Comparison of ENCODE assay signal across 34 cellular contexts in genomic region chr11:28951191-28951590, GRCh38.
"Had no signal": no experiment of that assay in that cellular context is flagged by ENCODE, and none has a peak within 500 bp of the region (broad histone marks: within the 10 kb centered on the region; RNA-seq: fewer than 3 reads in every experiment).

No MANE protein-coding gene starts in this region.

- H3K27me3 ChIP-seq: adrenal gland, breast epithelium had no signal

- H3K9me3 ChIP-seq: adrenal gland had no signal

- ATAC-seq: activated CD8-positive, alpha-beta T cell treated with anti-CD3 and anti-CD28 coated beads for 36 hours; activated naive CD4-positive, alpha-beta T cell treated with anti-CD3 and anti-CD28 coated beads, Interleukin-2, amount 50 U/mL, for 72 hours; activated T-cell treated with anti-CD3 and anti-CD28 coated beads, Interleukin-2, amount 50 U/mL, for 4 hours; activated T-cell treated with anti-CD3 and anti-CD28 coated beads, Interleukin-2, amount 50 U/mL, for 72 hours; activated T-helper 17 cell treated with anti-CD3 and anti-CD28 coated beads, Interleukin-2, amount 50 U/mL, for 72 hours had no signal

- H3K27ac ChIP-seq: adrenal gland, breast epithelium, VCaP had no signal

- H3K4me3 Mint-ChIP-seq: activated B cell treated with CpG ODN at 0.5 μM for 24 hours; activated CD4-positive, alpha-beta memory T cell treated with anti-CD3 and anti-CD28 coated beads for 36 hours; activated CD4-positive, alpha-beta T cell treated with anti-CD3 and anti-CD28 coated beads, Interleukin-2, amount 10 ng/mL, durations not matched to agents 24 days and 14 days; activated CD8-positive, alpha-beta T cell treated with anti-CD3 and anti-CD28 coated beads for 36 hours; activated naive CD4-positive, alpha-beta T cell treated with anti-CD3 and anti-CD28 coated beads for 36 hours; activated naive CD8-positive, alpha-beta T cell treated with anti-CD3 and anti-CD28 coated beads for 36 hours; activated T-cell treated with anti-CD3 and anti-CD28 coated beads, Interleukin-2, amount 50 U/mL, for 4 hours; activated T-cell treated with anti-CD3 and anti-CD28 coated beads, Interleukin-2, amount 50 U/mL, for 72 hours; activated T-helper 1 cell treated with anti-CD3 and anti-CD28 coated beads, Interleukin-12 subunit alpha, Interleukin-12 subunit beta, Interleukin-2, Interleukin-4 antibody, amounts not matched to agents 30 ng/mL and 10 ng/mL and 1 ng/mL, durations not matched to agents 14 hours and 24 hours and 36 hours; activated T-helper 17 cell treated with anti-CD3 and anti-CD28 coated beads, Interleukin-2, amount 50 U/mL, for 72 hours; brain; T-helper 1 cell treated with Interleukin-12 subunit alpha and Interleukin-12 subunit beta and Interleukin-4 antibody, amounts not matched to agents 30 μg/mL and 1 μg/mL, for 36 hours; T-helper 2 cell treated with Interferon-gamma antibody and Interleukin-4, amounts not matched to agents 5 μg/mL and 100 μg/mL, for 36 hours had no signal

- DNase-seq: activated B cell treated with CpG ODN at 0.5 μM for 24 hours; activated CD4-positive, alpha-beta memory T cell treated with anti-CD3 and anti-CD28 coated beads for 36 hours; activated CD4-positive, alpha-beta T cell treated with anti-CD3 and anti-CD28 coated beads for 4 hours; activated CD4-positive, alpha-beta T cell treated with anti-CD3 and anti-CD28 coated beads, Interleukin-2, amount 10 ng/mL, durations not matched to agents 24 days and 14 days; activated CD4-positive, alpha-beta T cell treated with anti-CD3 and anti-CD28 coated beads, Interleukin-2, amount 50 U/mL, for 1 hour; activated CD4-positive, alpha-beta T cell treated with anti-CD3 and anti-CD28 coated beads, Interleukin-2, amount 50 U/mL, for 4 hours; activated CD4-positive, CD25-positive, alpha-beta regulatory T cell treated with anti-CD3 and anti-CD28 coated beads, Interleukin-2, amount 50 U/mL, for 72 hours; activated CD8-positive, alpha-beta memory T cell treated with anti-CD3 and anti-CD28 coated beads, Interleukin-2, amount 50 U/mL, for 4 hours; activated CD8-positive, alpha-beta T cell treated with anti-CD3 and anti-CD28 coated beads for 36 hours; activated effector memory CD4-positive, alpha-beta T cell treated with anti-CD3 and anti-CD28 coated beads, Interleukin-2, amount 50 U/mL, for 16 hours; activated gamma-delta T cell treated with Interleukin-2 at 50 U/mL for 16 hours; activated naive CD4-positive, alpha-beta T cell; activated naive CD4-positive, alpha-beta T cell treated with anti-CD3 and anti-CD28 coated beads for 36 hours; activated naive CD4-positive, alpha-beta T cell treated with anti-CD3 and anti-CD28 coated beads, Interleukin-2, amount 50 U/mL, for 16 hours; activated naive CD8-positive, alpha-beta T cell treated with anti-CD3 and anti-CD28 coated beads for 36 hours; activated T-cell treated with anti-CD3 and anti-CD28 coated beads for 4 hours; activated T-cell treated with anti-CD3 and anti-CD28 coated beads, Interleukin-2, amount 50 U/mL, for 1 hour; activated T-cell treated with anti-CD3 and anti-CD28 coated beads, Interleukin-2, amount 50 U/mL, for 4 hours; activated T-cell treated with anti-CD3 and anti-CD28 coated beads, Interleukin-2, amount 50 U/mL, for 72 hours; adrenal gland; amniotic stem cell; aorta; central memory CD4-positive, alpha-beta T cell; T-helper 1 cell; T-helper 2 cell; T-helper 9 cell had no signal

- H3K4me3 ChIP-seq: adrenal gland, breast epithelium had no signal

- H3K36me3 Mint-ChIP-seq: activated CD4-positive, alpha-beta memory T cell treated with anti-CD3 and anti-CD28 coated beads for 36 hours; activated naive CD8-positive, alpha-beta T cell treated with anti-CD3 and anti-CD28 coated beads for 36 hours; brain had no signal

- H3K4me1 ChIP-seq: adrenal gland, breast epithelium had no signal

- H3K36me3 ChIP-seq: adrenal gland, breast epithelium had no signal

- H3K4me1 Mint-ChIP-seq: activated B cell treated with CpG ODN at 0.5 μM for 24 hours; activated CD4-positive, alpha-beta T cell treated with anti-CD3 and anti-CD28 coated beads, Interleukin-2, amount 10 ng/mL, durations not matched to agents 24 days and 14 days; activated naive CD8-positive, alpha-beta T cell treated with anti-CD3 and anti-CD28 coated beads for 36 hours; activated T-helper 17 cell treated with anti-CD3 and anti-CD28 coated beads, Interleukin-2, amount 50 U/mL, for 72 hours; brain had no signal

- H3K27me3 Mint-ChIP-seq: activated B cell treated with CpG ODN at 0.5 μM for 24 hours; activated CD4-positive, alpha-beta memory T cell treated with anti-CD3 and anti-CD28 coated beads for 36 hours; activated CD4-positive, alpha-beta T cell treated with anti-CD3 and anti-CD28 coated beads, Interleukin-2, amount 10 ng/mL, durations not matched to agents 24 days and 14 days; activated CD8-positive, alpha-beta T cell treated with anti-CD3 and anti-CD28 coated beads for 36 hours; activated naive CD8-positive, alpha-beta T cell treated with anti-CD3 and anti-CD28 coated beads for 36 hours; activated T-helper 17 cell treated with anti-CD3 and anti-CD28 coated beads, Interleukin-2, amount 50 U/mL, for 72 hours; brain had no signal

- H3K27ac Mint-ChIP-seq: activated B cell treated with CpG ODN at 0.5 μM for 24 hours; activated CD4-positive, alpha-beta memory T cell treated with anti-CD3 and anti-CD28 coated beads for 36 hours; activated CD4-positive, alpha-beta T cell treated with anti-CD3 and anti-CD28 coated beads, Interleukin-2, amount 10 ng/mL, durations not matched to agents 24 days and 14 days; activated CD8-positive, alpha-beta T cell treated with anti-CD3 and anti-CD28 coated beads for 36 hours; activated naive CD4-positive, alpha-beta T cell treated with anti-CD3 and anti-CD28 coated beads for 36 hours; activated naive CD4-positive, alpha-beta T cell treated with anti-CD3 and anti-CD28 coated beads, Interleukin-2, amount 50 U/mL, for 72 hours; activated naive CD8-positive, alpha-beta T cell treated with anti-CD3 and anti-CD28 coated beads for 36 hours; activated T-cell treated with anti-CD3 and anti-CD28 coated beads, Interleukin-2, amount 50 U/mL, for 72 hours; activated T-helper 1 cell treated with anti-CD3 and anti-CD28 coated beads, Interleukin-12 subunit alpha, Interleukin-12 subunit beta, Interleukin-2, Interleukin-4 antibody, amounts not matched to agents 30 ng/mL and 10 ng/mL and 1 ng/mL, durations not matched to agents 14 hours and 24 hours and 36 hours; activated T-helper 17 cell treated with anti-CD3 and anti-CD28 coated beads, Interleukin-2, amount 50 U/mL, for 72 hours; brain; T-helper 1 cell treated with Interleukin-12 subunit alpha and Interleukin-12 subunit beta and Interleukin-4 antibody, amounts not matched to agents 30 μg/mL and 1 μg/mL, for 36 hours; T-helper 2 cell treated with Interferon-gamma antibody and Interleukin-4, amounts not matched to agents 5 μg/mL and 100 μg/mL, for 36 hours had no signal
